14 cellular contexts compared by ENCODE assay signal in the genomic region with DNA sequence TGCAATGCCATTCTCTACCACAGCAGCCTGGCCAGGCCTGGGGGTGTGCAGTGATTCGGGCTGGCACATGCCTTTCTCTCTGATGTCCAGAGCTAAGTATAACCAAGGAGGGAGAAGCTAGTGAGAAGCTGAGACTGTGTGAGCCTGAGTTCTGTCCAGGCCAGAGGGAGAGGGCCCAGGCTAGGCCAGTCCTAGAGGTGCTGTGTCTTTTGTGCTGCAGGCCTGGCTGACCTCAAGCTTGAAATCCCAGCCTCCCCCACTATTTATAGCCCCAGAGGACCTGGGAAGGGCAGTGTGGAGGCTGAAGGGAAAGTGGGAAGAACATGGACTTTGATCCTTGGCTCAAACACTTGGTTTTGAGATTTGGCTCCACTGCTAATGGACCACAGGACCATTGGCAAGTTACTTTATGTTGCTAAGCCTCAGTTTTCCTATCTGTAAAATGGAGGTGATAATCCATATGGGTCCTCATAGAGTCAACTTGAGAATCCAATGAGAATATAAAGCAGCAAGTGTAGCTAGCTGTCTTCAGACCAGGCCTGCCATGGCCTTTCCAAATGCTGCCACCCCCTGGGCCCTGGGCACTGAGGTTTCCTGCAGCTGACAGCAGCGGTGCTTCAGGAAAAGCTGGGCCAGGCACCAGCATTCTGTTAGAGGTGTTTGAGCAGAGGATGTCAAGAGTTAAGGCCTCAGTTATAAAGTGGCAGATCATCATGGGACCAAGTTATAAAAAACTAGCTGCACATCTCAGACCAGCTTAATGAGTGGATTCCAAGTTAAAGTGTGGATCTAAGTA.
"Had no signal": no experiment of that assay in that cellular context is flagged by ENCODE, and none has a peak within 500 bp of the region (broad histone marks: within the 10 kb centered on the region; RNA-seq: fewer than 3 reads in every experiment).

No MANE protein-coding gene starts in this region.

- H3K27me3 Mint-ChIP-seq: central memory CD8-positive, alpha-beta T cell; dendritic cell treated with granulocyte-macrophage colony-stimulating factor and Interleukin-4, amounts not matched to agents 40 ng/mL and 50 ng/mL, for 4 days; stimulated activated naive CD8-positive, alpha-beta T cell treated with anti-CD3 and anti-CD28 coated beads, Interleukin-15, amount 100 ng/mL, for 72 hours; T-cell had no signal

- H3K9me3 ChIP-seq: neutrophil, thoracic aorta had no signal

- H3K9me3 Mint-ChIP-seq: activated naive CD4-positive, alpha-beta T cell treated with anti-CD3 and anti-CD28 coated beads, Interleukin-2, amount 10 ng/mL, durations not matched to agents 7 days and 5 days; activated T-helper 2 cell treated with anti-CD3 and anti-CD28 coated beads, Interferon-gamma antibody, Interleukin-2, Interleukin-4, amounts not matched to agents 10 μg/mL and 5 μg/mL and 100 μg/mL, durations not matched to agents 14 hours and 24 hours and 36 hours; central memory CD8-positive, alpha-beta T cell; dendritic cell treated with granulocyte-macrophage colony-stimulating factor and Interleukin-4, amounts not matched to agents 40 ng/mL and 50 ng/mL, for 4 days; endodermal cell; naive thymus-derived CD8-positive, alpha-beta T cell; stimulated activated naive CD8-positive, alpha-beta T cell treated with anti-CD3 and anti-CD28 coated beads, Interleukin-15, amount 100 ng/mL, for 72 hours; T-cell had no signal

- DNase-seq: activated CD4-positive, alpha-beta T cell treated with anti-CD3 and anti-CD28 coated beads for 4 hours; naive thymus-derived CD8-positive, alpha-beta T cell; stimulated activated CD4-positive, alpha-beta T cell treated with anti-CD3 and anti-CD28 coated beads, Interleukin-4, amount 100 ng/mL, for 1 hour had no signal

- H3K27me3 ChIP-seq: neutrophil had no signal

- H3K4me3 ChIP-seq: thoracic aorta had no signal

- H3K27ac Mint-ChIP-seq: activated naive CD4-positive, alpha-beta T cell treated with anti-CD3 and anti-CD28 coated beads, Interleukin-2, amount 10 ng/mL, durations not matched to agents 7 days and 5 days; activated T-helper 2 cell treated with anti-CD3 and anti-CD28 coated beads, Interferon-gamma antibody, Interleukin-2, Interleukin-4, amounts not matched to agents 10 μg/mL and 5 μg/mL and 100 μg/mL, durations not matched to agents 14 hours and 24 hours and 36 hours; dendritic cell treated with granulocyte-macrophage colony-stimulating factor and Interleukin-4, amounts not matched to agents 40 ng/mL and 50 ng/mL, for 4 days; endodermal cell; T-cell had no signal

- H3K4me1 Mint-ChIP-seq: activated naive CD4-positive, alpha-beta T cell treated with anti-CD3 and anti-CD28 coated beads, Interleukin-2, amount 10 ng/mL, durations not matched to agents 7 days and 5 days; central memory CD8-positive, alpha-beta T cell; endodermal cell; stimulated activated naive CD8-positive, alpha-beta T cell treated with anti-CD3 and anti-CD28 coated beads, Interleukin-15, amount 100 ng/mL, for 72 hours; T-cell had no signal

- H3K27ac ChIP-seq: neutrophil, thoracic aorta, WERI-Rb-1 had no signal

- H3K4me3 Mint-ChIP-seq: activated naive CD4-positive, alpha-beta T cell treated with anti-CD3 and anti-CD28 coated beads, Interleukin-2, amount 10 ng/mL, durations not matched to agents 7 days and 5 days; central memory CD8-positive, alpha-beta T cell; dendritic cell treated with granulocyte-macrophage colony-stimulating factor and Interleukin-4, amounts not matched to agents 40 ng/mL and 50 ng/mL, for 4 days; endodermal cell; naive thymus-derived CD8-positive, alpha-beta T cell; stimulated activated naive CD8-positive, alpha-beta T cell treated with anti-CD3 and anti-CD28 coated beads, Interleukin-15, amount 100 ng/mL, for 72 hours; T-cell had no signal

- ATAC-seq: sciatic nerve had no signal
